23 cellular contexts compared by ENCODE assay signal in the genomic region with DNA sequence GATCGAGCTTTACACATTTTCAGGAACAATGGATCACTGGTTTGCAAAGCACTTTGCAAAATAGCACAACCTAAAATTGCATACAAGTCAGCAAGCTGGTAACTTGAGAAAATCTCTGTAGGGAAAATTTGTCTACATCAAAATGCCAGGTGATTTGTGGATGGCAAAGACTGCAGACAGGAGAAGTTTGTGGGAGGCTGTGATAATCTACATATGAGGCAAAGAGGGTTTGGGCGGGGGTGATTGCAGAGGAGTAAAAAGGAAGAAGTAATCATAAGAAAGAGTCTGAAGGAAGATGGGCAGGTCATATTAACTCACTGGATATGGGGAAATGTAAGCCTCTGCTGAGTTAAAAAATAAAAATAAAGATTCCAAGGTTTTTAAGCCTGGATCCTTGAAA.
A peak's percentile ranks its signal among the peaks of the same experiment; 100 is the strongest.
DNase-seq lines count a peak whose midpoint lies in the region; TF ChIP-seq lines count a peak whose summit lies in the region.
"Had no signal": no experiment of that assay in that cellular context is flagged by ENCODE, and none has a peak within 500 bp of the region (broad histone marks: within the 10 kb centered on the region; RNA-seq: fewer than 3 reads in every experiment).

No MANE protein-coding gene starts in this region.

- H3K36me3 Mint-ChIP-seq in MCF 10A (ENCODE audit: insufficient read depth, unreplicated experiment), result no peaks in the 10 kb centered on the region
- H3K36me3 Mint-ChIP-seq: CD14-positive monocyte; CD8-positive, alpha-beta memory T cell had no signal

- H3K27ac ChIP-seq in breast epithelium, result no peak overlapping the region
- H3K27ac ChIP-seq: 22Rv1; A549; BLaER1 treated with 17β-estradiol and CSF1 and Interleukin-3, amounts not matched to agents 10 nM and 100 nM had no signal

- TF ChIP-seq CTCF in MCF 10A (IDR thresholded peaks at IDR 0.05; ENCODE audit: unreplicated experiment), result no peak
- TF ChIP-seq CTCF in breast epithelium (IDR thresholded peaks at IDR 0.05), result no peak

- H3K4me3 Mint-ChIP-seq in MCF 10A (ENCODE audit: unreplicated experiment), result no peak overlapping the region
- H3K4me3 Mint-ChIP-seq: CD14-positive monocyte; CD4-positive, alpha-beta T cell; CD8-positive, alpha-beta memory T cell; HFFc6 had no signal

- intact Hi-C loops in MCF 10A (cut with micrococcal nuclease) (no loop called here), breast epithelium (cut with DNase I; ENCODE audit: low total_unique reads) (loop anchor here (5.0 kb wide), 1 partner anchor 694 kb away; no protein-coding TSS in a partner anchor), head of caudate nucleus (cut with DNase I) (no loop called here)

- POLR2A ChIA-PET in MCF 10A (lab: Yijun Ruan, JAX), result interaction anchor here (0.6 kb wide), 1 partner anchor 17 kb away, joined by 3 read pairs; no protein-coding TSS in a partner anchor

- H3K4me1 Mint-ChIP-seq in MCF 10A (ENCODE audit: insufficient read depth, unreplicated experiment), result peaks cover 14% of the 10 kb centered on the region
- H3K4me1 Mint-ChIP-seq: CD14-positive monocyte; CD8-positive, alpha-beta memory T cell had no signal

- no peak for TF ChIP-seq POLR2A in breast epithelium (IDR thresholded peaks at IDR 0.05)

- H3K9me3 ChIP-seq in breast epithelium, result no peaks in the 10 kb centered on the region
- H3K9me3 ChIP-seq: A549, BE2C, HAP-1 had no signal

- no TSS peak for BruUV-seq in MCF 10A (replicated peaks; lab: Mats Ljungman, UMichigan)

- CTCF ChIA-PET in MCF 10A (lab: Yijun Ruan, JAX), result no interaction called here

- H3K4me3 ChIP-seq in breast epithelium, result no peak overlapping the region
- H3K4me3 ChIP-seq: A549; BLaER1 treated with 17β-estradiol and CSF1 and Interleukin-3, amounts not matched to agents 10 nM and 100 nM; HAP-1 had no signal

- no peak for DNase-seq in MCF 10A (ENCODE audit: unreplicated experiment)
- no peak for DNase-seq in breast epithelium (ENCODE audit: low spot score in 2 of 2)
- peak in 32 of 42 donors; percentile 6 to 84 (median 44) for DNase-seq in head of caudate nucleus
- DNase-seq in putamen (ENCODE audit: low spot score), result peak; percentile 79
- DNase-seq in A172 (ENCODE audit: low spot score), result no peak
- DNase-seq in DMS114 treated with DMSO at 0.1 percent for 48 hours (lab: John Stamatoyannopoulos, UW; ENCODE audit: unreplicated experiment), result no peak
- DNase-seq in RKO (ENCODE audit: low spot score), result no peak
- DNase-seq: ACHN; AML-193; BE2C; CD4-positive, alpha-beta T cell; CD8-positive, alpha-beta memory T cell; DMS 273 treated with DMSO at 0.1 percent for 48 hours; DMS53; DMS79 treated with DMSO at 0.1 percent for 48 hours; GF-D8; GOT3; HFFc6 had no signal

- peak overlapping the region; percentile 10 for H3K27ac Mint-ChIP-seq in MCF 10A (ENCODE audit: low read depth, unreplicated experiment)
- H3K27ac Mint-ChIP-seq: CD14-positive monocyte; CD4-positive, alpha-beta T cell; CD8-positive, alpha-beta memory T cell; HFFc6 had no signal

- peaks cover 7% of the 10 kb centered on the region for H3K9me3 Mint-ChIP-seq in MCF 10A (ENCODE audit: unreplicated experiment)
- H3K9me3 Mint-ChIP-seq: CD8-positive, alpha-beta memory T cell had no signal

- no peaks in the 10 kb centered on the region for H3K4me1 ChIP-seq in breast epithelium
- H3K4me1 ChIP-seq: BE2C had no signal

- no peaks in the 10 kb centered on the region for H3K27me3 Mint-ChIP-seq in MCF 10A (ENCODE audit: insufficient read depth, unreplicated experiment)
- H3K27me3 Mint-ChIP-seq: CD4-positive, alpha-beta T cell had no signal

- H3K27me3 ChIP-seq in breast epithelium, result no peaks in the 10 kb centered on the region
- H3K27me3 ChIP-seq: BE2C; BLaER1 treated with 17β-estradiol and CSF1 and Interleukin-3, amounts not matched to agents 10 nM and 100 nM had no signal

- no peaks in the 10 kb centered on the region for H3K36me3 ChIP-seq in breast epithelium
- H3K36me3 ChIP-seq: BE2C, HAP-1 had no signal

Comparison
In these comparisons a context has a peak if more than half of its experiments do, and no peak if none do; other contexts are left out.
1. DNase-seq: peak in head of caudate nucleus (32 of 42) and putamen (single experiment); none in MCF 10A (single experiment), breast epithelium (0 of 2), A172 (single experiment), DMS114 treated with DMSO at 0.1 percent for 48 hours (single experiment) and RKO (single experiment).